Comparison of ENCODE assay signal across 22 cellular contexts in genomic region chr7:99002146-99002826, GRCh38.
A peak's percentile ranks its signal among the peaks of the same experiment; 100 is the strongest.
DNase-seq lines count a peak whose midpoint lies in the region; ATAC-seq and TF ChIP-seq lines count a peak whose summit lies in the region.
"Had no signal": no experiment of that assay in that cellular context is flagged by ENCODE, and none has a peak within 500 bp of the region (broad histone marks: within the 10 kb centered on the region; RNA-seq: fewer than 3 reads in every experiment).

No MANE protein-coding gene starts in this region.

- peak overlapping the region; percentile 95 for H3K27ac Mint-ChIP-seq in activated naive CD8-positive, alpha-beta T cell treated with anti-CD3 and anti-CD28 coated beads for 36 hours
- H3K27ac Mint-ChIP-seq: activated T-helper 17 cell treated with anti-CD3 and anti-CD28 coated beads, Interleukin-2, amount 50 U/mL, for 72 hours; CD4-positive, CD25-positive, alpha-beta regulatory T cell had no signal

- intact Hi-C loops in left ventricle myocardium inferior (cut with micrococcal nuclease) = no loop called here
- intact Hi-C loops in lower lobe of right lung (cut with DNase I) = no loop called here

- no peaks in the 10 kb centered on the region for H3K27me3 Mint-ChIP-seq in activated naive CD8-positive, alpha-beta T cell treated with anti-CD3 and anti-CD28 coated beads for 36 hours
- H3K27me3 Mint-ChIP-seq: activated T-helper 17 cell treated with anti-CD3 and anti-CD28 coated beads, Interleukin-2, amount 50 U/mL, for 72 hours; CD4-positive, CD25-positive, alpha-beta regulatory T cell had no signal

- peak overlapping the region; percentile 14 for H3K4me3 Mint-ChIP-seq in activated naive CD8-positive, alpha-beta T cell treated with anti-CD3 and anti-CD28 coated beads for 36 hours
- H3K4me3 Mint-ChIP-seq: activated T-helper 17 cell treated with anti-CD3 and anti-CD28 coated beads, Interleukin-2, amount 50 U/mL, for 72 hours; CD4-positive, CD25-positive, alpha-beta regulatory T cell had no signal

- no peaks in the 10 kb centered on the region for H3K27me3 ChIP-seq in cardiac muscle cell
- H3K27me3 ChIP-seq in left ventricle myocardium inferior (ENCODE audit: low read depth) = no peaks in the 10 kb centered on the region
- H3K27me3 ChIP-seq in lower lobe of right lung (ENCODE audit: low read depth) = no peaks in the 10 kb centered on the region
- no peaks in the 10 kb centered on the region for H3K27me3 ChIP-seq in upper lobe of left lung
- H3K27me3 ChIP-seq: brain microvascular endothelial cell, heart left ventricle, MG63 had no signal

- H3K9me3 ChIP-seq in cardiac muscle cell (ENCODE audit: low read depth) (no peaks in the 10 kb centered on the region), left ventricle myocardium inferior (replicated peaks) (no peaks in the 10 kb centered on the region), lower lobe of right lung (no peaks in the 10 kb centered on the region), upper lobe of left lung (no peaks in the 10 kb centered on the region)
- H3K9me3 ChIP-seq: heart left ventricle, MG63 had no signal

- ATAC-seq in lower lobe of right lung = peak; percentile 57 to 62
- ATAC-seq in upper lobe of left lung (ENCODE audit: low FRiP score in 2 of 2) = peak in 1 of 2 donors; percentile 32
- no peak for ATAC-seq in GM21390 (IDR thresholded peaks at IDR 0.05; ENCODE audit: unreplicated experiment)
- ATAC-seq: activated T-helper 17 cell treated with anti-CD3 and anti-CD28 coated beads, Interleukin-2, amount 50 U/mL, for 72 hours; sciatic nerve had no signal

- H3K4me1 Mint-ChIP-seq in activated naive CD8-positive, alpha-beta T cell treated with anti-CD3 and anti-CD28 coated beads for 36 hours = peaks cover 27% of the 10 kb centered on the region
- H3K4me1 Mint-ChIP-seq: activated T-helper 17 cell treated with anti-CD3 and anti-CD28 coated beads, Interleukin-2, amount 50 U/mL, for 72 hours; CD4-positive, CD25-positive, alpha-beta regulatory T cell had no signal

- TF ChIP-seq EP300 in upper lobe of left lung (IDR thresholded peaks at IDR 0.05) = no peak

- peaks cover 21% of the 10 kb centered on the region for H3K36me3 Mint-ChIP-seq in activated naive CD8-positive, alpha-beta T cell treated with anti-CD3 and anti-CD28 coated beads for 36 hours

- H3K4me1 ChIP-seq in cardiac muscle cell (ENCODE audit: low read depth) (no peaks in the 10 kb centered on the region), left ventricle myocardium inferior (no peaks in the 10 kb centered on the region), lower lobe of right lung (peaks cover 10% of the 10 kb centered on the region), upper lobe of left lung (peaks cover 0 to 14% (median 4%) of the 10 kb centered on the region in 4 donors)

- H3K4me3 ChIP-seq in cardiac muscle cell = no peak overlapping the region
- no peak overlapping the region for H3K4me3 ChIP-seq in left ventricle myocardium inferior
- no peak overlapping the region for H3K4me3 ChIP-seq in lower lobe of right lung
- no peak overlapping the region for H3K4me3 ChIP-seq in upper lobe of left lung
- H3K4me3 ChIP-seq: coronary artery, heart left ventricle, MG63 had no signal

- peak overlapping the region; percentile 9 for H3K27ac ChIP-seq in cardiac muscle cell
- no peak overlapping the region for H3K27ac ChIP-seq in left ventricle myocardium inferior (replicated peaks)
- no peak overlapping the region for H3K27ac ChIP-seq in lower lobe of right lung
- H3K27ac ChIP-seq in upper lobe of left lung = peak overlapping the region in 3 of 4 donors; percentile 60 to 69 (median 67)
- H3K27ac ChIP-seq: brain microvascular endothelial cell, coronary artery, heart left ventricle had no signal

- H3K36me3 ChIP-seq in cardiac muscle cell = peaks cover 43% of the 10 kb centered on the region
- H3K36me3 ChIP-seq in left ventricle myocardium inferior = peaks cover 86% of the 10 kb centered on the region
- H3K36me3 ChIP-seq in lower lobe of right lung = peaks cover 87% of the 10 kb centered on the region
- H3K36me3 ChIP-seq in upper lobe of left lung = peaks cover 21 to 86% (median 61%) of the 10 kb centered on the region in 4 donors

- TF ChIP-seq CTCF in cardiac muscle cell (IDR thresholded peaks at IDR 0.05; ENCODE audit: low read depth, low read length) (no peak), left ventricle myocardium inferior (IDR thresholded peaks at IDR 0.05; ENCODE audit: borderline replicate concordance) (no peak), lower lobe of right lung (IDR thresholded peaks at IDR 0.05) (no peak), upper lobe of left lung (IDR thresholded peaks at IDR 0.05) (no peak)

- H3K9me3 Mint-ChIP-seq in activated naive CD8-positive, alpha-beta T cell treated with anti-CD3 and anti-CD28 coated beads for 36 hours = no peaks in the 10 kb centered on the region
- H3K9me3 Mint-ChIP-seq: activated T-helper 17 cell treated with anti-CD3 and anti-CD28 coated beads, Interleukin-2, amount 50 U/mL, for 72 hours; CD4-positive, CD25-positive, alpha-beta regulatory T cell had no signal

- no peak for DNase-seq in cardiac muscle cell (ENCODE audit: low read depth in 1 of 2, low spot score in 1 of 2)
- no peak for DNase-seq in left ventricle myocardium inferior
- DNase-seq in activated naive CD8-positive, alpha-beta T cell treated with anti-CD3 and anti-CD28 coated beads for 36 hours = no peak
- no peak for DNase-seq in lower lobe of right lung
- peak in 1 of 2 donors; percentile 35 for DNase-seq in upper lobe of left lung
- DNase-seq in NCI-H69 (lab: John Stamatoyannopoulos, UW) = no peak
- DNase-seq in hypothalamus (lab: John Stamatoyannopoulos, UW) = no peak
- DNase-seq: activated CD4-positive, alpha-beta T cell treated with anti-CD3 and anti-CD28 coated beads for 4 hours; CD4-positive, CD25-positive, alpha-beta regulatory T cell; DMS 273 treated with DMSO at 0.1 percent for 48 hours; heart left ventricle; mammary epithelial cell; MG63; NCI-H1436; NCI-H2171; NCI-H524 treated with DMSO at 0.1 percent for 48 hours; stimulated activated CD4-positive, alpha-beta T cell treated with anti-CD3 and anti-CD28 coated beads, Interleukin-15, amount 100 ng/mL, for 24 hours had no signal

- 73 to 90% methylated on average over 12 of the region's 12 CpGs for WGBS in upper lobe of left lung, 2 donors

- no peak for TF ChIP-seq POLR2A in upper lobe of left lung (IDR thresholded peaks at IDR 0.05)

Comparison
In these comparisons a context has a peak if more than half of its experiments do, and no peak if none do; other contexts are left out.
1. H3K27ac ChIP-seq: peak in cardiac muscle cell (single experiment) and upper lobe of left lung (3 of 4); none in left ventricle myocardium inferior (single experiment) and lower lobe of right lung (single experiment).